In genomic region chr7:77824636-77825035, GRCh38 we compare ENCODE assay signal across 21 cellular contexts. TPM values are rescaled to one million over a fixed set of nuclear protein-coding genes. Genes with fewer than 3 reads are reported as not detected.
DNase-seq lines count a peak whose midpoint lies in the region; ATAC-seq, FAIRE-seq and TF ChIP-seq lines count a peak whose summit lies in the region.
"Had no signal": no experiment of that assay in that cellular context is flagged by ENCODE, and none has a peak within 500 bp of the region (broad histone marks: within the 10 kb centered on the region; RNA-seq: fewer than 3 reads in every experiment).

No MANE protein-coding gene starts in this region.

- RAD21 ChIA-PET in GM12878 (lab: Charles Lee; ENCODE audit: unreplicated experiment), result no interaction called here

- intact Hi-C loops in CD14-positive monocyte (cut with micrococcal nuclease) (no loop called here), GM12878 (cut with micrococcal nuclease; ENCODE audit: unreplicated experiment) (no loop called here)
- intact Hi-C loops in activated T-helper 2 cell treated with anti-CD3 and anti-CD28 coated beads, Interferon-gamma antibody, Interleukin-2, Interleukin-4, amounts not matched to agents 10 μg/mL and 5 μg/mL and 100 μg/mL, durations not matched to agents 14 hours and 24 hours and 36 hours (cut with micrococcal nuclease), result no loop called here

- SMC1A ChIA-PET in GM12878 (lab: Charles Lee; ENCODE audit: uncharacterized antibody, unreplicated experiment), result interaction anchor here (0.6 to 1.2 kb wide), 4 partner anchors 9 to 151 kb away, joined by 3 to 4 read pairs (median 4); no protein-coding TSS in a partner anchor

- 83% methylated on average over 5 of the region's 5 CpGs for WGBS in GM12878 (ENCODE audit: insufficient coverage, insufficient replicate concordance, low lambda C conversion rate, missing lambda C conversion rate)

- in situ Hi-C loops in GM12878 (cut with MboI), result no loop called here

- ATAC-seq in GM12878, result no peak
- no peak for ATAC-seq in stimulated activated naive B cell treated with anti-CD40 and anti-IgM and Interleukin-4, amounts not matched to agents 10 μg/mL and 1 μg/mL and 100 μg/mL, for 72 hours (replicated peaks)
- ATAC-seq in activated T-helper 17 cell treated with anti-CD3 and anti-CD28 coated beads, Interleukin-2, amount 50 U/mL, for 72 hours (replicated peaks), result no peak

- no peak overlapping the region for H3K9ac ChIP-seq in MM.1S (ENCODE audit: low read length)
- H3K9ac ChIP-seq in GM12878 (ENCODE audit: control insufficient read depth, insufficient read depth, low read length), result no peak overlapping the region

- TF ChIP-seq POLR2A in GM12878 (IDR thresholded peaks at IDR 0.05; ENCODE audit: low read depth, low read length), result no peak

- H4K20me1 ChIP-seq in MM.1S (ENCODE audit: insufficient read depth, low read length), result no peaks in the 10 kb centered on the region
- H4K20me1 ChIP-seq in GM12878 (ENCODE audit: control insufficient read depth, insufficient read depth), result no peaks in the 10 kb centered on the region

- H3K9me3 ChIP-seq in MM.1S (replicated peaks; ENCODE audit: insufficient read depth, low read length), result 0 out of 2 replicates have a peak, but pooled peaks cover 6% of the 10 kb centered on the region
- peaks cover 44% of the 10 kb centered on the region for H3K9me3 ChIP-seq in GM12878 (replicated peaks; ENCODE audit: control insufficient read depth, insufficient read depth, low read length)

- H3K4me3 ChIP-seq in MM.1S (ENCODE audit: low read length) (no peak overlapping the region), GM12878 (no peak overlapping the region)

- H3K36me3 ChIP-seq in MM.1S (replicated peaks; ENCODE audit: insufficient read depth, low read length), result no peaks in the 10 kb centered on the region
- peaks cover 5 to 6% of the 10 kb centered on the region in 2 experiments; a peak in 3 of 4 replicates for H3K36me3 ChIP-seq in GM12878 (ENCODE audit: control insufficient read depth in 2 of 2, insufficient read depth in 2 of 2, low read length in 1 of 2)

- H3K4me1 Mint-ChIP-seq in CD14-positive monocyte, result peaks cover 32% of the 10 kb centered on the region
- peaks cover 33 to 82% of the 10 kb centered on the region in 2 donors for H3K4me1 Mint-ChIP-seq in stimulated activated naive B cell treated with anti-CD40 and anti-IgM and Interleukin-4, amounts not matched to agents 10 μg/mL and 1 μg/mL and 100 μg/mL, for 72 hours
- peaks cover 26% of the 10 kb centered on the region for H3K4me1 Mint-ChIP-seq in activated T-helper 17 cell treated with anti-CD3 and anti-CD28 coated beads, Interleukin-2, amount 50 U/mL, for 72 hours
- peaks cover 25% of the 10 kb centered on the region for H3K4me1 Mint-ChIP-seq in activated T-helper 2 cell treated with anti-CD3 and anti-CD28 coated beads, Interferon-gamma antibody, Interleukin-2, Interleukin-4, amounts not matched to agents 10 μg/mL and 5 μg/mL and 100 μg/mL, durations not matched to agents 14 hours and 24 hours and 36 hours (ENCODE audit: low read depth)

- H3K4me1 ChIP-seq in MM.1S (ENCODE audit: low read length), result peaks cover 9% of the 10 kb centered on the region; the same call in 1 of the 2 replicates
- H3K4me1 ChIP-seq in GM12878 (ENCODE audit: control insufficient read depth, insufficient read depth, low read length), result peaks cover 18% of the 10 kb centered on the region

- H3K4me2 ChIP-seq in MM.1S (ENCODE audit: low read depth, low read length), result peak overlapping the region; percentile 21; the same call in 1 of the 2 replicates
- H3K4me2 ChIP-seq in GM12878 (ENCODE audit: control insufficient read depth, insufficient read depth), result peak overlapping the region; percentile 50; the same call in 1 of the 2 replicates

- no peak overlapping the region for H3K4me3 Mint-ChIP-seq in CD14-positive monocyte
- H3K4me3 Mint-ChIP-seq in stimulated activated naive B cell treated with anti-CD40 and anti-IgM and Interleukin-4, amounts not matched to agents 10 μg/mL and 1 μg/mL and 100 μg/mL, for 72 hours, result peak overlapping the region in 1 of 2 donors; percentile 27
- H3K4me3 Mint-ChIP-seq in activated T-helper 17 cell treated with anti-CD3 and anti-CD28 coated beads, Interleukin-2, amount 50 U/mL, for 72 hours, result no peak overlapping the region
- no peak overlapping the region for H3K4me3 Mint-ChIP-seq in activated T-helper 2 cell treated with anti-CD3 and anti-CD28 coated beads, Interferon-gamma antibody, Interleukin-2, Interleukin-4, amounts not matched to agents 10 μg/mL and 5 μg/mL and 100 μg/mL, durations not matched to agents 14 hours and 24 hours and 36 hours (ENCODE audit: low read depth)
- H3K4me3 Mint-ChIP-seq: CD8-positive, alpha-beta memory T cell had no signal

- no peak for TF ChIP-seq CTCF in CD14-positive monocyte (IDR thresholded peaks at IDR 0.05)
- TF ChIP-seq CTCF in MM.1S (IDR thresholded peaks at IDR 0.05; ENCODE audit: low read length), result no peak
- no peak for TF ChIP-seq CTCF in GM12878 (IDR thresholded peaks at IDR 0.05 in 2 of 3, conservative IDR thresholded peaks at IDR 0.05 in 1 of 3; ENCODE audit: control insufficient read depth in 2 of 3, extremely low read depth in 1 of 3, insufficient read depth in 1 of 3, low read depth in 3 of 3, low read length in 3 of 3)

- TF ChIP-seq RAD21 in GM12878 (IDR thresholded peaks at IDR 0.05; ENCODE audit: insufficient read depth, low read depth, low read length), result no peak

- H3K9me3 Mint-ChIP-seq in CD14-positive monocyte, result peaks cover 25 to 45% (median 36%) of the 10 kb centered on the region in 7 donors
- H3K9me3 Mint-ChIP-seq in stimulated activated naive B cell treated with anti-CD40 and anti-IgM and Interleukin-4, amounts not matched to agents 10 μg/mL and 1 μg/mL and 100 μg/mL, for 72 hours, result peaks cover 31% of the 10 kb centered on the region in 2 donors
- H3K9me3 Mint-ChIP-seq in activated T-helper 17 cell treated with anti-CD3 and anti-CD28 coated beads, Interleukin-2, amount 50 U/mL, for 72 hours, result peaks cover 21% of the 10 kb centered on the region
- H3K9me3 Mint-ChIP-seq in activated T-helper 2 cell treated with anti-CD3 and anti-CD28 coated beads, Interferon-gamma antibody, Interleukin-2, Interleukin-4, amounts not matched to agents 10 μg/mL and 5 μg/mL and 100 μg/mL, durations not matched to agents 14 hours and 24 hours and 36 hours, result peaks cover 56% of the 10 kb centered on the region

- no peaks in the 10 kb centered on the region for H3K27me3 Mint-ChIP-seq in CD14-positive monocyte (ENCODE audit: low read depth in 3 of 3)
- H3K27me3 Mint-ChIP-seq in stimulated activated naive B cell treated with anti-CD40 and anti-IgM and Interleukin-4, amounts not matched to agents 10 μg/mL and 1 μg/mL and 100 μg/mL, for 72 hours, result no peaks in the 10 kb centered on the region
- no peaks in the 10 kb centered on the region for H3K27me3 Mint-ChIP-seq in activated T-helper 17 cell treated with anti-CD3 and anti-CD28 coated beads, Interleukin-2, amount 50 U/mL, for 72 hours
- no peaks in the 10 kb centered on the region for H3K27me3 Mint-ChIP-seq in activated T-helper 2 cell treated with anti-CD3 and anti-CD28 coated beads, Interferon-gamma antibody, Interleukin-2, Interleukin-4, amounts not matched to agents 10 μg/mL and 5 μg/mL and 100 μg/mL, durations not matched to agents 14 hours and 24 hours and 36 hours (ENCODE audit: low read depth)

- DNase-seq in CD14-positive monocyte (ENCODE audit: low spot score), result no peak
- no peak for DNase-seq in MM.1S
- no peak for DNase-seq in GM12878 (ENCODE audit: low read depth, low spot score)
- DNase-seq in stimulated activated naive B cell treated with anti-CD40 and anti-IgM and Interleukin-4, amounts not matched to agents 10 μg/mL and 1 μg/mL and 100 μg/mL, for 72 hours, result no peak
- DNase-seq in iPS-NIHi7 (ENCODE audit: extremely low spot score), result no peak
- no peak for DNase-seq in activated T-helper 2 cell treated with anti-CD3 and anti-CD28 coated beads, Interferon-gamma antibody, Interleukin-2, Interleukin-4, amounts not matched to agents 10 μg/mL and 5 μg/mL and 100 μg/mL, durations not matched to agents 14 hours and 24 hours and 36 hours (ENCODE audit: low spot score)
- DNase-seq: C1 segment of cervical spinal cord; CD8-positive, alpha-beta memory T cell; DMS53; EL; GF-D8; KG1; NCI-H1694; NCI-H2081; NCI-H2171; NCI-H345; NCI-H524; NCI-H774; Right ventricle myocardium superior had no signal

- no TSS peak for BruUV-seq in GM12878 (replicated peaks; lab: Mats Ljungman, UMichigan)

- H3K79me2 ChIP-seq in MM.1S (ENCODE audit: low read length) (peaks cover 35% of the 10 kb centered on the region), GM12878 (ENCODE audit: control insufficient read depth, insufficient read depth, low read length) (peaks cover 63% of the 10 kb centered on the region)

- no peaks in the 10 kb centered on the region for H3K27me3 ChIP-seq in MM.1S (replicated peaks; ENCODE audit: insufficient read depth, low read length)
- H3K27me3 ChIP-seq in GM12878 (replicated peaks in 1 of 2; ENCODE audit: control insufficient read depth in 2 of 2, insufficient read depth in 2 of 2, low read length in 1 of 2), result no peaks in the 10 kb centered on the region

- H3F3A ChIP-seq in MM.1S (ENCODE audit: insufficient read depth, low read length), result peaks cover 4% of the 10 kb centered on the region; the same call in 1 of the 2 replicates

- FAIRE-seq in GM12878 (lab: Jason Lieb, UNC), result no peak
- FAIRE-seq: D721Med had no signal

- H2AFZ ChIP-seq in MM.1S (ENCODE audit: low read length) (no peak overlapping the region), GM12878 (ENCODE audit: control insufficient read depth, low read depth, low read length) (no peak overlapping the region)

- no peaks in the 10 kb centered on the region for H3K9me2 ChIP-seq in MM.1S (replicated peaks; ENCODE audit: insufficient read depth, low read length)

- H3K27ac ChIP-seq in MM.1S (ENCODE audit: low read length) (no peak overlapping the region), GM12878 (ENCODE audit: control insufficient read depth, insufficient read depth) (peak overlapping the region; percentile 6)

- CTCF ChIA-PET in GM12878 (lab: Yijun Ruan, JAX), result interaction anchor here (1.1 kb wide), 1 partner anchor 13 kb away, joined by 3 read pairs; no protein-coding TSS in a partner anchor

- peak overlapping the region; percentile 54 to 96 (median 83) for H3K27ac Mint-ChIP-seq in CD14-positive monocyte
- H3K27ac Mint-ChIP-seq in stimulated activated naive B cell treated with anti-CD40 and anti-IgM and Interleukin-4, amounts not matched to agents 10 μg/mL and 1 μg/mL and 100 μg/mL, for 72 hours, result peak overlapping the region; percentile 86
- no peak overlapping the region for H3K27ac Mint-ChIP-seq in activated T-helper 17 cell treated with anti-CD3 and anti-CD28 coated beads, Interleukin-2, amount 50 U/mL, for 72 hours
- no peak overlapping the region for H3K27ac Mint-ChIP-seq in activated T-helper 2 cell treated with anti-CD3 and anti-CD28 coated beads, Interferon-gamma antibody, Interleukin-2, Interleukin-4, amounts not matched to agents 10 μg/mL and 5 μg/mL and 100 μg/mL, durations not matched to agents 14 hours and 24 hours and 36 hours

- POLR2A ChIA-PET in GM12878 (lab: Charles Lee), result interaction anchor here (0.6 to 1.4 kb wide), 3 partner anchors 22 to 306 kb away, joined by 3 to 7 read pairs (median 5); no protein-coding TSS in a partner anchor

- no peak for TF ChIP-seq EP300 in GM12878 (IDR thresholded peaks at IDR 0.05; ENCODE audit: borderline replicate concordance in 1 of 2, control insufficient read depth in 1 of 2, low read depth in 2 of 2, low read length in 2 of 2)

- peaks cover 20 to 30% of the 10 kb centered on the region in 2 donors for H3K36me3 Mint-ChIP-seq in CD14-positive monocyte
- peaks cover 40 to 55% of the 10 kb centered on the region in 2 donors for H3K36me3 Mint-ChIP-seq in stimulated activated naive B cell treated with anti-CD40 and anti-IgM and Interleukin-4, amounts not matched to agents 10 μg/mL and 1 μg/mL and 100 μg/mL, for 72 hours
- peaks cover 60% of the 10 kb centered on the region for H3K36me3 Mint-ChIP-seq in activated T-helper 17 cell treated with anti-CD3 and anti-CD28 coated beads, Interleukin-2, amount 50 U/mL, for 72 hours (ENCODE audit: low read depth)
- peaks cover 62% of the 10 kb centered on the region for H3K36me3 Mint-ChIP-seq in activated T-helper 2 cell treated with anti-CD3 and anti-CD28 coated beads, Interferon-gamma antibody, Interleukin-2, Interleukin-4, amounts not matched to agents 10 μg/mL and 5 μg/mL and 100 μg/mL, durations not matched to agents 14 hours and 24 hours and 36 hours (ENCODE audit: low read depth)

RNA-seq across cellular contexts. Expression of gene PHTF2, which starts 26.1 kb away (rescaled TPM):
- polyA plus RNA-seq in CD14-positive monocyte, result 10 to 100 TPM; 10.1 to 10.3 TPM
- total RNA-seq in GM12878 (2013; cell fraction: nucleolus; rRNA removed), result 98.2 and 101 TPM in 2 replicates
- total RNA-seq in GM12878 (2014; rRNA removed), result 29.2 and 35.3 TPM in 2 replicates
- total RNA-seq in GM12878 (2014; rRNA removed; fragmentation: Illumina TruSeq; extraction: Trizol), result 35.1 and 35.7 TPM in 2 replicates
- 30.4 and 33.6 TPM in 2 replicates for total RNA-seq in GM12878 (2021)
- 9.0 TPM for polyA plus RNA-seq in GM12878 (2011; ENCODE audit: low read depth)
- 41.8 and 69.0 TPM in 2 replicates for polyA plus RNA-seq in GM12878 (2011; rRNA removed)
- 12.3 and 15.8 TPM in 2 replicates for polyA plus RNA-seq in GM12878 (2011; cell fraction: cytosol; rRNA removed)
- polyA plus RNA-seq in GM12878 (2011; cell fraction: nucleus; rRNA removed), result 32.1 and 34.3 TPM in 2 replicates
- 17.4 and 21.1 TPM in 2 replicates for polyA plus RNA-seq in GM12878 (2012)
- polyA plus RNA-seq in GM12878 (2014; fragmentation: Illumina TruSeq; extraction: Trizol), result 40.3 and 50.4 TPM in 2 replicates
- 10 to 100 TPM; 12.9 to 14.1 TPM for polyA plus RNA-seq in GM12878 (2014; fragmentation: Nextera tagmentation; extraction: Ambion mirVana)
- 22.0 and 23.8 TPM in 2 replicates for polyA plus RNA-seq in GM12878 (2014; rRNA removed)
- polyA plus RNA-seq in GM12878 (2016; fragmentation: Nextera tagmentation; extraction: Ambion mirVana), result 10 to 100 TPM; 21.0 to 24.7 TPM
- polyA minus RNA-seq in GM12878 (2011; rRNA and poly(A)+ RNA removed), result 32.5 and 41.2 TPM in 2 replicates
- 12.6 and 13.6 TPM in 2 replicates for polyA minus RNA-seq in GM12878 (2011; cell fraction: cytosol; rRNA and poly(A)+ RNA removed)
- 29.0 and 31.5 TPM in 2 replicates for polyA minus RNA-seq in GM12878 (2011; cell fraction: nucleus; rRNA and poly(A)+ RNA removed)
- total RNA-seq in activated T-helper 17 cell treated with anti-CD3 and anti-CD28 coated beads, Interleukin-2, amount 50 U/mL, for 72 hours, result 100 to 1,000 TPM in 1 of 2 donors, 10 to 100 TPM in 1; 66.1 to 123 TPM
- 31.8 and 34.8 TPM in 2 replicates for total RNA-seq in activated T-helper 2 cell treated with anti-CD3 and anti-CD28 coated beads, Interferon-gamma antibody, Interleukin-2, Interleukin-4, amounts not matched to agents 10 μg/mL and 5 μg/mL and 100 μg/mL, durations not matched to agents 14 hours and 24 hours and 36 hours

RNA-seq across cellular contexts. Expression of gene TMEM60, which starts 26.4 kb away (rescaled TPM):
- polyA plus RNA-seq in CD14-positive monocyte, result 10 to 100 TPM; 25.6 to 27.6 TPM
- 7.0 and 7.6 TPM in 2 replicates for total RNA-seq in GM12878 (2013; cell fraction: nucleolus; rRNA removed)
- 15.5 and 21.0 TPM in 2 replicates for total RNA-seq in GM12878 (2014; rRNA removed)
- 20.1 and 21.3 TPM in 2 replicates for total RNA-seq in GM12878 (2014; rRNA removed; fragmentation: Illumina TruSeq; extraction: Trizol)
- 12.8 and 13.2 TPM in 2 replicates for total RNA-seq in GM12878 (2021)
- polyA plus RNA-seq in GM12878 (2011; ENCODE audit: low read depth), result 10.9 TPM
- 36.3 and 48.0 TPM in 2 replicates for polyA plus RNA-seq in GM12878 (2011; rRNA removed)
- polyA plus RNA-seq in GM12878 (2011; cell fraction: cytosol; rRNA removed), result 12.2 and 14.0 TPM in 2 replicates
- 9.8 and 12.7 TPM in 2 replicates for polyA plus RNA-seq in GM12878 (2011; cell fraction: nucleus; rRNA removed)
- 17.0 and 20.6 TPM in 2 replicates for polyA plus RNA-seq in GM12878 (2012)
- polyA plus RNA-seq in GM12878 (2014; fragmentation: Illumina TruSeq; extraction: Trizol), result 20.9 and 24.3 TPM in 2 replicates
- polyA plus RNA-seq in GM12878 (2014; fragmentation: Nextera tagmentation; extraction: Ambion mirVana), result 10 to 100 TPM; 75.6 to 94.2 TPM
- polyA plus RNA-seq in GM12878 (2014; rRNA removed), result 18.8 and 25.7 TPM in 2 replicates
- polyA plus RNA-seq in GM12878 (2016; fragmentation: Nextera tagmentation; extraction: Ambion mirVana), result 10 to 100 TPM; 34.8 to 36.0 TPM
- polyA minus RNA-seq in GM12878 (2011; rRNA and poly(A)+ RNA removed), result 11.5 and 11.6 TPM in 2 replicates
- 3.1 and 6.0 TPM in 2 replicates for polyA minus RNA-seq in GM12878 (2011; cell fraction: cytosol; rRNA and poly(A)+ RNA removed)
- 3.4 and 4.4 TPM in 2 replicates for polyA minus RNA-seq in GM12878 (2011; cell fraction: nucleus; rRNA and poly(A)+ RNA removed)
- total RNA-seq in activated T-helper 17 cell treated with anti-CD3 and anti-CD28 coated beads, Interleukin-2, amount 50 U/mL, for 72 hours, result 10 to 100 TPM; 12.1 to 13.2 TPM
- 11.5 and 11.6 TPM in 2 replicates for total RNA-seq in activated T-helper 2 cell treated with anti-CD3 and anti-CD28 coated beads, Interferon-gamma antibody, Interleukin-2, Interleukin-4, amounts not matched to agents 10 μg/mL and 5 μg/mL and 100 μg/mL, durations not matched to agents 14 hours and 24 hours and 36 hours

Comparison
In these comparisons a context has a peak if more than half of its experiments do, and no peak if none do; other contexts are left out.
1. H3K27ac Mint-ChIP-seq: peak in CD14-positive monocyte (7 of 7) and stimulated activated naive B cell treated with anti-CD40 and anti-IgM and Interleukin-4, amounts not matched to agents 10 μg/mL and 1 μg/mL and 100 μg/mL, for 72 hours (single experiment); none in activated T-helper 17 cell treated with anti-CD3 and anti-CD28 coated beads, Interleukin-2, amount 50 U/mL, for 72 hours (single experiment) and activated T-helper 2 cell treated with anti-CD3 and anti-CD28 coated beads, Interferon-gamma antibody, Interleukin-2, Interleukin-4, amounts not matched to agents 10 μg/mL and 5 μg/mL and 100 μg/mL, durations not matched to agents 14 hours and 24 hours and 36 hours (single experiment).